In the genomic region with DNA sequence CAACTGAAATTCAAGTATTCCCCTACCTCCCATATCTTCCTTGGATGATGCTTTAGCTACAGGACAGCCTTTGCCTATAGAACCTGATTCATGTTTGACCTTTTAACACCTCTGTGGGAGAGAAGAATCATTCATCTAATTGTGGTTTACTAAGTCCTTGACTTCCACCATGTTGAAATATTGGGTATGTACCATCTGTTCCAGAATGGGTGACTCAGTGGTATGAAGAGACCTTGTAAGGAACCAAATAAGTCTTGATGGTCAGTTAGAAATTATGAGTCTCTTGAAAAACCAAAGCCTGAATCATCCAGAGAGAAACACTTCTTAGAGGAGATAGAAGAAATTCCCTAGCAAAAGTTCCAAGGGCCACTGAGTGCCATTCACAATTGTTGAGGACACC, we compare ENCODE assay signal across 19 cellular contexts.
DNase-seq lines count a peak whose midpoint lies in the region; ATAC-seq lines count a peak whose summit lies in the region.
"Had no signal": no experiment of that assay in that cellular context is flagged by ENCODE, and none has a peak within 500 bp of the region (broad histone marks: within the 10 kb centered on the region; RNA-seq: fewer than 3 reads in every experiment).

No MANE protein-coding gene starts in this region.

- in situ Hi-C loops in ACHN (cut with HindIII; ENCODE audit: low pct_ligation_motif_present, low pct_unique_long_range_greater_than_20kb, low sequenced_read_pairs): no loop called here

- DNase-seq in ACHN (peak; percentile 24), GM03348 (ENCODE audit: low spot score) (peak; percentile 78), amniotic epithelial cell (ENCODE audit: low read depth) (peak; percentile 99), hepatic stellate cell (ENCODE audit: low spot score) (peak; percentile 9), NCI-H82 treated with DMSO at 0.1 percent for 48 hours (lab: John Stamatoyannopoulos, UW; ENCODE audit: unreplicated experiment) (no peak), NCI-H1092 (lab: John Stamatoyannopoulos, UW) (no peak), SHP77 treated with DMSO at 0.1 percent for 48 hours (lab: John Stamatoyannopoulos, UW) (no peak)
- DNase-seq: activated CD4-positive, alpha-beta T cell treated with anti-CD3 and anti-CD28 coated beads, Interleukin-2, amount 10 ng/mL, durations not matched to agents 7 days and 5 days; activated T-cell treated with anti-CD3 and anti-CD28 coated beads, Interleukin-2, amount 50 U/mL, for 4 hours; amniotic stem cell; H9; KBM-7; left ventricle myocardium inferior; naive thymus-derived CD4-positive, alpha-beta T cell; NCI-H1417 treated with DMSO at 0.1 percent for 48 hours; SJCRH30; T1000; tibial artery had no signal

- no peak for ATAC-seq in HG03520 (IDR thresholded peaks at IDR 0.05; ENCODE audit: unreplicated experiment)
- ATAC-seq: activated T-cell treated with anti-CD3 and anti-CD28 coated beads, Interleukin-2, amount 50 U/mL, for 4 hours; naive thymus-derived CD4-positive, alpha-beta T cell had no signal

Comparison
In these comparisons a context has a peak if more than half of its experiments do, and no peak if none do; other contexts are left out.
1. DNase-seq: peak in ACHN (single experiment), GM03348 (single experiment), amniotic epithelial cell (single experiment) and hepatic stellate cell (single experiment); none in NCI-H82 treated with DMSO at 0.1 percent for 48 hours (single experiment), NCI-H1092 (single experiment) and SHP77 treated with DMSO at 0.1 percent for 48 hours (single experiment).